Comparison of ENCODE assay signal across 8 cellular contexts in the genomic region with DNA sequence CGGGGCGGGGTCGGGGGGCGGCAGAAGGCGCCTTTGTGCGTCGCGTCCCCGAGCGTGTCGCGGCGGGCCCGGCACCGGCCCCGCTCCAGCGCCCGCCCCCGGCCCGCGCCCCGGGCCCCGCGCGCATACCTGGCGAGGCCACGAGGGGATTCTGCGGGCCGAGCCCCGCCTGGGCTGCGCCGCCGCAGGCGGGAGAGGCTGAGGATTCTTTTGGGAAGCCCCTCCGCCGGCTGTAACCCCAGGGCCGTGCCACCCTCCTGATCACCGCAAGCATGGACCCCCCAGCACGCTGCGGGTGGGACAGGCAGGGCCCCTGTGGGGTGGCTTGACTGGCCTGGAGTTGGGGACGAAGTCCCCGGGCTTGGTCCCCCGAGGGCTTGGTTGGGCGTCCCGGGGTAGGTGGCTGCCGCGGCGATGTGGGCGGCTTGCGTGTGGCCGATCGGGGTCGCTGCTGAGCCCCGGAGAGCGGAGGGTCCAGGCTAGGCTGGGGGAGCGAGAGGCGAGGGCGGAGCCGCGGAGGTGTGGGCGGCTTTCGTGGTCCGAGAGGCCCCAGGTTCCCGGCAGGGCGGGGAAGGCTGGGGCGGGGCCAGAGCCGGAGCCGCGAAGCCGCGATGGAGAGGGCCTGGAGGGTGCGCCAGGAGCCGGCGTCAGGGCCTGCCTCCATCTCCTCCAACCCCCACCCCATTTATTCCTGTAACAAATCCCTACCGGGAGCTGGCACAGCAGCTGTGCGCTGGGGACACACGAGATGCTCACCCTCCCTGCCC. TPM values are rescaled to one million over a fixed set of nuclear protein-coding genes. Genes with fewer than 3 reads are reported as not detected.
DNase-seq lines count a peak whose midpoint lies in the region; ATAC-seq, FAIRE-seq and TF ChIP-seq lines count a peak whose summit lies in the region.

No MANE protein-coding gene starts in this region.

- FAIRE-seq in GM12892 (lab: Jason Lieb, UNC), result peak; percentile 78

- H3K9me3 ChIP-seq in NT2/D1 (ENCODE audit: insufficient read depth, low read length), result no peaks in the 10 kb centered on the region; the same call in 1 of the 2 replicates
- H3K9me3 ChIP-seq in neutrophil, result no peaks in the 10 kb centered on the region
- H3K9me3 ChIP-seq in thyroid gland, result no peaks in the 10 kb centered on the region

- no peak overlapping the region for H3K27ac Mint-ChIP-seq in activated T-helper 2 cell treated with anti-CD3 and anti-CD28 coated beads, Interferon-gamma antibody, Interleukin-2, Interleukin-4, amounts not matched to agents 10 μg/mL and 5 μg/mL and 100 μg/mL, durations not matched to agents 14 hours and 24 hours and 36 hours

- H3K36me3 Mint-ChIP-seq in activated T-helper 2 cell treated with anti-CD3 and anti-CD28 coated beads, Interferon-gamma antibody, Interleukin-2, Interleukin-4, amounts not matched to agents 10 μg/mL and 5 μg/mL and 100 μg/mL, durations not matched to agents 14 hours and 24 hours and 36 hours (ENCODE audit: low read depth), result no peaks in the 10 kb centered on the region

- H3K27ac ChIP-seq in neutrophil (no peak overlapping the region), thyroid gland (peak overlapping the region; percentile 45 to 97 (median 81))

- H3K4me1 Mint-ChIP-seq in activated T-helper 2 cell treated with anti-CD3 and anti-CD28 coated beads, Interferon-gamma antibody, Interleukin-2, Interleukin-4, amounts not matched to agents 10 μg/mL and 5 μg/mL and 100 μg/mL, durations not matched to agents 14 hours and 24 hours and 36 hours (ENCODE audit: low read depth), result peaks cover 10% of the 10 kb centered on the region

- H3K9ac ChIP-seq in NT2/D1 (ENCODE audit: insufficient read length, low read depth), result peak overlapping the region; percentile 76

- peak overlapping the region; percentile 71 for H3K4me3 Mint-ChIP-seq in activated T-helper 2 cell treated with anti-CD3 and anti-CD28 coated beads, Interferon-gamma antibody, Interleukin-2, Interleukin-4, amounts not matched to agents 10 μg/mL and 5 μg/mL and 100 μg/mL, durations not matched to agents 14 hours and 24 hours and 36 hours (ENCODE audit: low read depth)

- DNase-seq in GM12892 (ENCODE audit: insufficient read length) (peak; percentile 89), NT2/D1 (ENCODE audit: low read depth, low spot score) (peak; percentile 79), fibroblast of villous mesenchyme (ENCODE audit: low read depth) (peak; percentile 79), thyroid gland (peak; percentile 79 to 89), medulla oblongata (ENCODE audit: extremely low spot score) (no peak)
- peak; percentile 57 for DNase-seq in activated T-helper 2 cell treated with anti-CD3 and anti-CD28 coated beads, Interferon-gamma antibody, Interleukin-2, Interleukin-4, amounts not matched to agents 10 μg/mL and 5 μg/mL and 100 μg/mL, durations not matched to agents 14 hours and 24 hours and 36 hours (ENCODE audit: low spot score)

- H3K36me3 ChIP-seq in NT2/D1 (ENCODE audit: insufficient read depth, insufficient read length, low read length) (no peaks in the 10 kb centered on the region), neutrophil (no peaks in the 10 kb centered on the region), thyroid gland (no peaks in the 10 kb centered on the region)

- no peaks in the 10 kb centered on the region for H3K9me3 Mint-ChIP-seq in activated T-helper 2 cell treated with anti-CD3 and anti-CD28 coated beads, Interferon-gamma antibody, Interleukin-2, Interleukin-4, amounts not matched to agents 10 μg/mL and 5 μg/mL and 100 μg/mL, durations not matched to agents 14 hours and 24 hours and 36 hours

- 0 to 3% methylated on average over 3 to 8 of the region's 77 CpGs for WGBS in thyroid gland, 2 donors

- ATAC-seq in HG02870 (IDR thresholded peaks at IDR 0.05; ENCODE audit: unreplicated experiment), result peak; percentile 51

- H3K27me3 ChIP-seq in NT2/D1 (ENCODE audit: insufficient read depth, insufficient read length) (peaks cover 10% of the 10 kb centered on the region), neutrophil (peaks cover 76% of the 10 kb centered on the region), thyroid gland (no peaks in the 10 kb centered on the region)

- peaks cover 30% of the 10 kb centered on the region for H3K4me1 ChIP-seq in NT2/D1 (ENCODE audit: insufficient read depth, insufficient read length)
- H3K4me1 ChIP-seq in neutrophil (ENCODE audit: control insufficient read depth in 1 of 2, insufficient read depth in 1 of 2, low read depth in 1 of 2, low read length in 1 of 2), result peaks cover 7 to 13% of the 10 kb centered on the region in 2 experiments
- H3K4me1 ChIP-seq in thyroid gland, result peaks cover 27 to 43% of the 10 kb centered on the region in 2 donors

- H3K4me3 ChIP-seq in NT2/D1 (ENCODE audit: insufficient read length, low read depth), result peak overlapping the region; percentile 42
- H3K4me3 ChIP-seq in fibroblast of villous mesenchyme (ENCODE audit: low read depth, low read length), result peak overlapping the region; percentile 81
- peak overlapping the region; percentile 32 to 42 for H3K4me3 ChIP-seq in neutrophil (ENCODE audit: low read depth in 1 of 2, low read length in 1 of 2)
- H3K4me3 ChIP-seq in thyroid gland (replicated peaks in 1 of 3), result peak overlapping the region; percentile 16 to 62 (median 30)

- H3K27me3 Mint-ChIP-seq in activated T-helper 2 cell treated with anti-CD3 and anti-CD28 coated beads, Interferon-gamma antibody, Interleukin-2, Interleukin-4, amounts not matched to agents 10 μg/mL and 5 μg/mL and 100 μg/mL, durations not matched to agents 14 hours and 24 hours and 36 hours (ENCODE audit: low read depth), result peaks cover 6% of the 10 kb centered on the region

- TF ChIP-seq POLR2A in GM12892 (IDR thresholded peaks at IDR 0.05; ENCODE audit: low read depth, low read length), result no peak
- TF ChIP-seq POLR2A in thyroid gland (IDR thresholded peaks at IDR 0.05), result peak; percentile 14 to 27

- peak; percentile 58 for TF ChIP-seq CTCF in fibroblast of villous mesenchyme (IDR thresholded peaks at IDR 0.05; ENCODE audit: insufficient read depth, low read depth, low read length)
- no peak for TF ChIP-seq CTCF in neutrophil (IDR thresholded peaks at IDR 0.05)
- peak in 3 of 6 experiments; percentile 19 to 44 (median 39) for TF ChIP-seq CTCF in thyroid gland (IDR thresholded peaks at IDR 0.05)

- intact Hi-C loops in activated T-helper 2 cell treated with anti-CD3 and anti-CD28 coated beads, Interferon-gamma antibody, Interleukin-2, Interleukin-4, amounts not matched to agents 10 μg/mL and 5 μg/mL and 100 μg/mL, durations not matched to agents 14 hours and 24 hours and 36 hours (cut with micrococcal nuclease), result loop anchor here (5.0 kb wide), 2 partner anchors 46 to 74 kb away; a partner anchor contains a TSS
- intact Hi-C loops in thyroid gland (cut with DNase I), result loop anchor here (5.0 kb wide), 2 partner anchors 189 to 259 kb away; no protein-coding TSS in a partner anchor

RNA-seq across cellular contexts. Expression of a gene that starts 28.4 kb away (rescaled TPM):
- 13.8 TPM for polyA plus RNA-seq in GM12892 (2012; ENCODE audit: missing spikeins)
- total RNA-seq in activated T-helper 2 cell treated with anti-CD3 and anti-CD28 coated beads, Interferon-gamma antibody, Interleukin-2, Interleukin-4, amounts not matched to agents 10 μg/mL and 5 μg/mL and 100 μg/mL, durations not matched to agents 14 hours and 24 hours and 36 hours, result 27.1 and 29.8 TPM in 2 replicates
- under 0.01 TPM in 1 of 2 replicates, not detected in the other for total RNA-seq in fibroblast of villous mesenchyme
- 1 to 10 TPM; 1.0 to 4.6 (median 2.1) TPM for total RNA-seq in thyroid gland

Comparison
In these comparisons a context has a peak if more than half of its experiments do, and no peak if none do; other contexts are left out.
1. H3K4me3 ChIP-seq: peak in every context shown above with its lines; median percentile 81 in fibroblast of villous mesenchyme; 42 in NT2/D1; 37 in neutrophil; 30 in thyroid gland.